ENCODE assay signal across 26 cellular contexts in the genomic region with DNA sequence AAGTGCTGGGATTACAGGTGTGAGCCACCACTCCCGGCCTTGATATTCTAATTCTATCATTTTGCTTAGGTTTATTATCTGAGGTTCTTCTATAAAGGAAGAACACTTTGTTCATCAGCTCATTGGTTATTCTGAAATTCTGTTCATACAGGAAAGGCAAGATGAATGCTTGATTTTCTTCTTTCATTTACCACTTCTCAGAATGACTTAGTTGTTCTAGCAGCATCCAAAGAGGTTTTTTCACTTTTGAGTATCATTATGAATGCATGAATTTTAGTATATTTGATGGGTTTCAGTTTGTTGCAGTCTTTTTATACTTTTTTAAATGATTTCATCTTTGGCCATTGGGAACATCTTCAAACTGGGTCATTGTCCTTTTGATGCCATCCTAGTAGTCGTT. TPM values are rescaled to one million over a fixed set of nuclear protein-coding genes. Genes with fewer than 3 reads are reported as not detected.
DNase-seq lines count a peak whose midpoint lies in the region; ATAC-seq, FAIRE-seq and TF ChIP-seq lines count a peak whose summit lies in the region.
"Had no signal": no experiment of that assay in that cellular context is flagged by ENCODE, and none has a peak within 500 bp of the region (broad histone marks: within the 10 kb centered on the region; RNA-seq: fewer than 3 reads in every experiment).

No MANE protein-coding gene starts in this region.

- peaks cover 39% of the 10 kb centered on the region for H3K36me3 Mint-ChIP-seq in activated naive CD4-positive, alpha-beta T cell treated with anti-CD3 and anti-CD28 coated beads for 36 hours (ENCODE audit: low read depth)
- peaks cover 51% of the 10 kb centered on the region for H3K36me3 Mint-ChIP-seq in activated naive CD4-positive, alpha-beta T cell treated with anti-CD3 and anti-CD28 coated beads, Interleukin-2, amount 10 ng/mL, durations not matched to agents 7 days and 5 days
- H3K36me3 Mint-ChIP-seq in activated T-helper 2 cell treated with anti-CD3 and anti-CD28 coated beads, Interferon-gamma antibody, Interleukin-2, Interleukin-4, amounts not matched to agents 10 μg/mL and 5 μg/mL and 100 μg/mL, durations not matched to agents 14 hours and 24 hours and 36 hours (ENCODE audit: low read depth), result peaks cover 61% of the 10 kb centered on the region
- peaks cover 72% of the 10 kb centered on the region for H3K36me3 Mint-ChIP-seq in stimulated activated effector memory CD8-positive, alpha-beta T cell treated with anti-CD3 and anti-CD28 coated beads, Interleukin-12 subunit alpha, Interleukin-12 subunit beta, amount 100 ng/mL, for 72 hours
- peaks cover 45% of the 10 kb centered on the region for H3K36me3 Mint-ChIP-seq in HFFc6 (ENCODE audit: low read depth)

- peaks cover 54% of the 10 kb centered on the region for H3K4me1 Mint-ChIP-seq in activated naive CD4-positive, alpha-beta T cell treated with anti-CD3 and anti-CD28 coated beads for 36 hours (ENCODE audit: low read depth)
- H3K4me1 Mint-ChIP-seq in activated naive CD4-positive, alpha-beta T cell treated with anti-CD3 and anti-CD28 coated beads, Interleukin-2, amount 10 ng/mL, durations not matched to agents 7 days and 5 days, result peaks cover 26% of the 10 kb centered on the region
- peaks cover 35% of the 10 kb centered on the region for H3K4me1 Mint-ChIP-seq in activated T-helper 2 cell treated with anti-CD3 and anti-CD28 coated beads, Interferon-gamma antibody, Interleukin-2, Interleukin-4, amounts not matched to agents 10 μg/mL and 5 μg/mL and 100 μg/mL, durations not matched to agents 14 hours and 24 hours and 36 hours (ENCODE audit: low read depth)
- H3K4me1 Mint-ChIP-seq in stimulated activated effector memory CD8-positive, alpha-beta T cell treated with anti-CD3 and anti-CD28 coated beads, Interleukin-12 subunit alpha, Interleukin-12 subunit beta, amount 100 ng/mL, for 72 hours, result peaks cover 30% of the 10 kb centered on the region
- H3K4me1 Mint-ChIP-seq in HFFc6 (ENCODE audit: low read depth), result no peaks in the 10 kb centered on the region
- H3K4me1 Mint-ChIP-seq: endodermal cell, mesothelial cell of epicardium, WTC11 had no signal

- no peaks in the 10 kb centered on the region for H3K27me3 Mint-ChIP-seq in activated naive CD4-positive, alpha-beta T cell treated with anti-CD3 and anti-CD28 coated beads for 36 hours (ENCODE audit: low read depth)
- no peaks in the 10 kb centered on the region for H3K27me3 Mint-ChIP-seq in activated naive CD4-positive, alpha-beta T cell treated with anti-CD3 and anti-CD28 coated beads, Interleukin-2, amount 10 ng/mL, durations not matched to agents 7 days and 5 days
- H3K27me3 Mint-ChIP-seq in activated T-helper 2 cell treated with anti-CD3 and anti-CD28 coated beads, Interferon-gamma antibody, Interleukin-2, Interleukin-4, amounts not matched to agents 10 μg/mL and 5 μg/mL and 100 μg/mL, durations not matched to agents 14 hours and 24 hours and 36 hours (ENCODE audit: low read depth), result no peaks in the 10 kb centered on the region
- H3K27me3 Mint-ChIP-seq in HFFc6 (ENCODE audit: insufficient read depth), result no peaks in the 10 kb centered on the region
- H3K27me3 Mint-ChIP-seq: stimulated activated memory B cell treated with anti-CD40 and anti-IgM and Interleukin-4, amounts not matched to agents 10 μg/mL and 1 μg/mL and 100 μg/mL, for 72 hours had no signal

- TF ChIP-seq POLR2A in GM12892 (IDR thresholded peaks at IDR 0.05; ENCODE audit: low read depth, low read length), result no peak

- CTCF ChIA-PET in activated naive CD4-positive, alpha-beta T cell treated with anti-CD3 and anti-CD28 coated beads for 36 hours (lab: Charles Lee), result no interaction called here
- CTCF ChIA-PET in activated naive CD4-positive, alpha-beta T cell treated with anti-CD3 and anti-CD28 coated beads, Interleukin-2, amount 10 ng/mL, durations not matched to agents 7 days and 5 days (lab: Charles Lee), result interaction anchor here (0.7 kb wide), 1 partner anchor 59 kb away, joined by 4 read pairs; no protein-coding TSS in a partner anchor

- TF ChIP-seq CTCF in HFFc6 (IDR thresholded peaks at IDR 0.05), result no peak

- peak; percentile 80 for ATAC-seq in stimulated activated effector memory CD8-positive, alpha-beta T cell treated with anti-CD3 and anti-CD28 coated beads, Interleukin-12 subunit alpha, Interleukin-12 subunit beta, amount 100 ng/mL, for 72 hours
- ATAC-seq in HG02840 (IDR thresholded peaks at IDR 0.05; ENCODE audit: low FRiP score, unreplicated experiment), result no peak
- ATAC-seq: gastroesophageal sphincter; right cardiac atrium; stimulated activated memory B cell treated with anti-CD40 and anti-IgM and Interleukin-4, amounts not matched to agents 10 μg/mL and 1 μg/mL and 100 μg/mL, for 72 hours; WTC11 had no signal

- peak overlapping the region; percentile 66 for H3K27ac Mint-ChIP-seq in activated naive CD4-positive, alpha-beta T cell treated with anti-CD3 and anti-CD28 coated beads for 36 hours
- no peak overlapping the region for H3K27ac Mint-ChIP-seq in activated naive CD4-positive, alpha-beta T cell treated with anti-CD3 and anti-CD28 coated beads, Interleukin-2, amount 10 ng/mL, durations not matched to agents 7 days and 5 days
- H3K27ac Mint-ChIP-seq in activated T-helper 2 cell treated with anti-CD3 and anti-CD28 coated beads, Interferon-gamma antibody, Interleukin-2, Interleukin-4, amounts not matched to agents 10 μg/mL and 5 μg/mL and 100 μg/mL, durations not matched to agents 14 hours and 24 hours and 36 hours, result peak overlapping the region; percentile 72
- peak overlapping the region; percentile 88 for H3K27ac Mint-ChIP-seq in stimulated activated effector memory CD8-positive, alpha-beta T cell treated with anti-CD3 and anti-CD28 coated beads, Interleukin-12 subunit alpha, Interleukin-12 subunit beta, amount 100 ng/mL, for 72 hours
- H3K27ac Mint-ChIP-seq in HFFc6, result no peak overlapping the region
- H3K27ac Mint-ChIP-seq: mesothelial cell of epicardium; stimulated activated memory B cell treated with anti-CD40 and anti-IgM and Interleukin-4, amounts not matched to agents 10 μg/mL and 1 μg/mL and 100 μg/mL, for 72 hours; WTC11 had no signal

- no peak for DNase-seq in activated naive CD4-positive, alpha-beta T cell treated with anti-CD3 and anti-CD28 coated beads for 36 hours
- no peak for DNase-seq in activated naive CD4-positive, alpha-beta T cell treated with anti-CD3 and anti-CD28 coated beads, Interleukin-2, amount 10 ng/mL, durations not matched to agents 7 days and 5 days
- no peak for DNase-seq in GM12892 (ENCODE audit: insufficient read length)
- no peak for DNase-seq in activated T-helper 2 cell treated with anti-CD3 and anti-CD28 coated beads, Interferon-gamma antibody, Interleukin-2, Interleukin-4, amounts not matched to agents 10 μg/mL and 5 μg/mL and 100 μg/mL, durations not matched to agents 14 hours and 24 hours and 36 hours (ENCODE audit: low spot score)
- no peak for DNase-seq in stimulated activated effector memory CD8-positive, alpha-beta T cell treated with anti-CD3 and anti-CD28 coated beads, Interleukin-12 subunit alpha, Interleukin-12 subunit beta, amount 100 ng/mL, for 72 hours (ENCODE audit: low spot score in 2 of 2)
- DNase-seq in stimulated activated naive CD4-positive, alpha-beta T cell treated with Interleukin-2 at 50 U/mL for 16 hours (lab: John Stamatoyannopoulos, UW), result no peak
- DNase-seq in HFFc6, result no peak
- DNase-seq: activated effector memory CD4-positive, alpha-beta T cell treated with anti-CD3 and anti-CD28 coated beads, Interleukin-2, amount 50 U/mL, for 16 hours; anterior cingulate cortex; colonic mucosa; EL; endodermal cell; GOT3; NCI-H1436 treated with DMSO at 0.1 percent for 48 hours; PC-9; right cardiac atrium; Right ventricle myocardium superior; spleen; stimulated activated CD4-positive, alpha-beta T cell treated with anti-CD3 and anti-CD28 coated beads, Interleukin-2, amount 100 ng/mL, for 48 hours; T1000 had no signal

- no peak overlapping the region for H3K4me3 Mint-ChIP-seq in activated naive CD4-positive, alpha-beta T cell treated with anti-CD3 and anti-CD28 coated beads for 36 hours
- H3K4me3 Mint-ChIP-seq in activated naive CD4-positive, alpha-beta T cell treated with anti-CD3 and anti-CD28 coated beads, Interleukin-2, amount 10 ng/mL, durations not matched to agents 7 days and 5 days, result no peak overlapping the region
- no peak overlapping the region for H3K4me3 Mint-ChIP-seq in activated T-helper 2 cell treated with anti-CD3 and anti-CD28 coated beads, Interferon-gamma antibody, Interleukin-2, Interleukin-4, amounts not matched to agents 10 μg/mL and 5 μg/mL and 100 μg/mL, durations not matched to agents 14 hours and 24 hours and 36 hours (ENCODE audit: low read depth)
- peak overlapping the region; percentile 47 for H3K4me3 Mint-ChIP-seq in stimulated activated effector memory CD8-positive, alpha-beta T cell treated with anti-CD3 and anti-CD28 coated beads, Interleukin-12 subunit alpha, Interleukin-12 subunit beta, amount 100 ng/mL, for 72 hours
- H3K4me3 Mint-ChIP-seq in HFFc6, result no peak overlapping the region
- H3K4me3 Mint-ChIP-seq: endodermal cell; mesothelial cell of epicardium; stimulated activated memory B cell treated with anti-CD40 and anti-IgM and Interleukin-4, amounts not matched to agents 10 μg/mL and 1 μg/mL and 100 μg/mL, for 72 hours; WTC11 had no signal

- peaks cover 9% of the 10 kb centered on the region for H3K9me3 Mint-ChIP-seq in activated naive CD4-positive, alpha-beta T cell treated with anti-CD3 and anti-CD28 coated beads for 36 hours
- H3K9me3 Mint-ChIP-seq in activated naive CD4-positive, alpha-beta T cell treated with anti-CD3 and anti-CD28 coated beads, Interleukin-2, amount 10 ng/mL, durations not matched to agents 7 days and 5 days, result peaks cover 4% of the 10 kb centered on the region
- H3K9me3 Mint-ChIP-seq in activated T-helper 2 cell treated with anti-CD3 and anti-CD28 coated beads, Interferon-gamma antibody, Interleukin-2, Interleukin-4, amounts not matched to agents 10 μg/mL and 5 μg/mL and 100 μg/mL, durations not matched to agents 14 hours and 24 hours and 36 hours, result peaks cover 7% of the 10 kb centered on the region
- no peaks in the 10 kb centered on the region for H3K9me3 Mint-ChIP-seq in stimulated activated effector memory CD8-positive, alpha-beta T cell treated with anti-CD3 and anti-CD28 coated beads, Interleukin-12 subunit alpha, Interleukin-12 subunit beta, amount 100 ng/mL, for 72 hours
- H3K9me3 Mint-ChIP-seq in HFFc6, result no peaks in the 10 kb centered on the region

- peak; percentile 44 for FAIRE-seq in GM12892 (lab: Jason Lieb, UNC)
- FAIRE-seq: islet of Langerhans had no signal

- intact Hi-C loops in activated naive CD4-positive, alpha-beta T cell treated with anti-CD3 and anti-CD28 coated beads for 36 hours (cut with micrococcal nuclease), result loop anchor here (5.0 kb wide), 1 partner anchor 52 kb away; a partner anchor contains a TSS
- intact Hi-C loops in activated T-helper 2 cell treated with anti-CD3 and anti-CD28 coated beads, Interferon-gamma antibody, Interleukin-2, Interleukin-4, amounts not matched to agents 10 μg/mL and 5 μg/mL and 100 μg/mL, durations not matched to agents 14 hours and 24 hours and 36 hours (cut with micrococcal nuclease), result loop anchor here (2.0 kb wide), 1 partner anchor 60 kb away; no protein-coding TSS in a partner anchor

RNA-seq across cellular contexts. Expression of a gene that starts 51.8 kb away (rescaled TPM):
- total RNA-seq in activated naive CD4-positive, alpha-beta T cell treated with anti-CD3 and anti-CD28 coated beads for 36 hours, result 10 to 100 TPM; 17.8 to 19.8 TPM
- polyA plus RNA-seq in GM12892 (2012; ENCODE audit: missing spikeins), result 13.4 TPM
- total RNA-seq in activated T-helper 2 cell treated with anti-CD3 and anti-CD28 coated beads, Interferon-gamma antibody, Interleukin-2, Interleukin-4, amounts not matched to agents 10 μg/mL and 5 μg/mL and 100 μg/mL, durations not matched to agents 14 hours and 24 hours and 36 hours, result 36.4 and 36.9 TPM in 2 replicates
- total RNA-seq in HFFc6 (2021; fragmentation: NEBNext Ultra II Directional; extraction: Animal tissue kit (Norgen Biotek cat#: 25700)), result 10 to 100 TPM; 29.1 to 32.7 (median 32.4) TPM

Comparison
In these comparisons a context has a peak if more than half of its experiments do, and no peak if none do; other contexts are left out.
1. H3K27ac Mint-ChIP-seq: peak in activated naive CD4-positive, alpha-beta T cell treated with anti-CD3 and anti-CD28 coated beads for 36 hours (single experiment), activated T-helper 2 cell treated with anti-CD3 and anti-CD28 coated beads, Interferon-gamma antibody, Interleukin-2, Interleukin-4, amounts not matched to agents 10 μg/mL and 5 μg/mL and 100 μg/mL, durations not matched to agents 14 hours and 24 hours and 36 hours (single experiment) and stimulated activated effector memory CD8-positive, alpha-beta T cell treated with anti-CD3 and anti-CD28 coated beads, Interleukin-12 subunit alpha, Interleukin-12 subunit beta, amount 100 ng/mL, for 72 hours (single experiment); none in activated naive CD4-positive, alpha-beta T cell treated with anti-CD3 and anti-CD28 coated beads, Interleukin-2, amount 10 ng/mL, durations not matched to agents 7 days and 5 days (single experiment) and HFFc6 (single experiment).